Comparison of ENCODE assay signal across 10 cellular contexts in genomic region chr12:93060071-93060665, GRCh38.
DNase-seq lines count a peak whose midpoint lies in the region; ATAC-seq and TF ChIP-seq lines count a peak whose summit lies in the region.
"Had no signal": no experiment of that assay in that cellular context is flagged by ENCODE, and none has a peak within 500 bp of the region (broad histone marks: within the 10 kb centered on the region; RNA-seq: fewer than 3 reads in every experiment).

No MANE protein-coding gene starts in this region.

- CTCF ChIA-PET in GM10248 (lab: Yijun Ruan, JAX), result interaction anchor here (1.5 to 1.6 kb wide), 2 partner anchors 23 to 360 kb away, joined by 4 read pairs; no protein-coding TSS in a partner anchor

- ATAC-seq in GM19372 (IDR thresholded peaks at IDR 0.05; ENCODE audit: low read depth, unreplicated experiment) (peak; percentile 94), HG03045 (IDR thresholded peaks at IDR 0.05; ENCODE audit: unreplicated experiment) (peak; percentile 94), SK-N-SH treated with all-trans-retinoic acid at 6 μM for 48 hours (no peak)

- DNase-seq in GM10248 (ENCODE audit: extremely low spot score) (peak; percentile 61), AML-193 (lab: John Stamatoyannopoulos, UW) (no peak), CD14-positive monocyte (ENCODE audit: low spot score) (no peak), activated gamma-delta T cell (lab: John Stamatoyannopoulos, UW) (no peak), NCI-H1436 treated with DMSO at 0.1 percent for 48 hours (lab: John Stamatoyannopoulos, UW) (no peak)
- DNase-seq: CD8-positive, alpha-beta memory T cell; Right ventricle myocardium superior had no signal

- TF ChIP-seq CTCF in GM10248 (IDR thresholded peaks at IDR 0.05; ENCODE audit: control extremely low read depth, extremely low read depth, low read depth, missing control alignments), result no peak
- no peak for TF ChIP-seq CTCF in CD14-positive monocyte (IDR thresholded peaks at IDR 0.05)

- peaks cover 42% of the 10 kb centered on the region for H3K4me1 Mint-ChIP-seq in CD14-positive monocyte
- H3K4me1 Mint-ChIP-seq: CD8-positive, alpha-beta memory T cell had no signal

- peak overlapping the region in 1 of 2 donors; percentile 70 for H3K4me3 Mint-ChIP-seq in CD14-positive monocyte
- H3K4me3 Mint-ChIP-seq: CD8-positive, alpha-beta memory T cell had no signal

- H3K9me3 Mint-ChIP-seq in CD14-positive monocyte, result peaks cover 0 to 1% (median 0%) of the 10 kb centered on the region in 7 donors

- intact Hi-C loops in CD14-positive monocyte (cut with micrococcal nuclease), result no loop called here

- H3K27ac Mint-ChIP-seq in CD14-positive monocyte, result peak overlapping the region in 3 of 7 donors; percentile 52 to 78 (median 69)
- H3K27ac Mint-ChIP-seq: CD8-positive, alpha-beta memory T cell had no signal

- H3K27me3 Mint-ChIP-seq in CD14-positive monocyte (ENCODE audit: low read depth in 3 of 3), result peaks cover 7 to 12% (median 11%) of the 10 kb centered on the region in 3 donors

- no peaks in the 10 kb centered on the region for H3K36me3 Mint-ChIP-seq in CD14-positive monocyte
- H3K36me3 Mint-ChIP-seq: CD8-positive, alpha-beta memory T cell had no signal

- POLR2A ChIA-PET in GM10248 (lab: Yijun Ruan, JAX), result interaction anchor here (0.6 kb wide), 1 partner anchor 157 kb away, joined by 3 read pairs; no protein-coding TSS in a partner anchor

TF ChIP-seq in SK-N-SH treated with all-trans-retinoic acid at 6 μM for 48 hours, 23 proteins besides CTCF, POLR2A, EP300 and RAD21:
- no peak for TF ChIP-seq ZFP3 (CRISPR knock-in tag; IDR thresholded peaks at IDR 0.05)
- peak; percentile 72; the same call in 1 of the 2 replicates for TF ChIP-seq ZNF8 (CRISPR knock-in tag; IDR thresholded peaks at IDR 0.05)
